8 cellular contexts compared by ENCODE assay signal in genomic region chr3:152443212-152444023, GRCh38.
DNase-seq lines count a peak whose midpoint lies in the region; ATAC-seq, FAIRE-seq and TF ChIP-seq lines count a peak whose summit lies in the region.

No MANE protein-coding gene starts in this region.

- ATAC-seq in GM18861 (IDR thresholded peaks at IDR 0.05; ENCODE audit: unreplicated experiment) = peak; percentile 42
- ATAC-seq in central memory CD8-positive, alpha-beta T cell (replicated peaks; ENCODE audit: extremely low read depth, poor library complexity, severe bottlenecking) = peak; percentile 54
- ATAC-seq in pancreas = peak in 3 of 4 donors; percentile 34 to 43 (median 39)
- no peak for ATAC-seq in GM21381 (IDR thresholded peaks at IDR 0.05; ENCODE audit: unreplicated experiment)
- no peak for ATAC-seq in GM19395 (IDR thresholded peaks at IDR 0.05; ENCODE audit: unreplicated experiment)

- no peak overlapping the region for H3K4me3 ChIP-seq in pancreas

- in situ Hi-C loops in KBM-7 (cut with MboI; ENCODE audit: low pct_unique_long_range_greater_than_20kb, low sequenced_read_pairs) = loop anchor here (25.0 kb wide), 1 partner anchor 156 kb away; no protein-coding TSS in a partner anchor

- TF ChIP-seq CTCF in pancreas (IDR thresholded peaks at IDR 0.05) = no peak

- peak overlapping the region; percentile 14 for H3K4me3 Mint-ChIP-seq in central memory CD8-positive, alpha-beta T cell

- H3K9me3 ChIP-seq in pancreas = no peaks in the 10 kb centered on the region

- FAIRE-seq in pancreas (lab: Jason Lieb, UNC) = no peak

- no peak overlapping the region for H3K27ac ChIP-seq in pancreas

- peak; percentile 27 for DNase-seq in KBM-7
- DNase-seq in central memory CD8-positive, alpha-beta T cell (ENCODE audit: low spot score in 2 of 2) = no peak
- no peak for DNase-seq in pancreas
- no peak for DNase-seq in SKM-1 (lab: John Stamatoyannopoulos, UW; ENCODE audit: unreplicated experiment)
- no peak for DNase-seq in amygdala (lab: John Stamatoyannopoulos, UW)

- peak overlapping the region; percentile 78 for H3K27ac Mint-ChIP-seq in central memory CD8-positive, alpha-beta T cell (ENCODE audit: low read depth)

- H3K9me3 Mint-ChIP-seq in central memory CD8-positive, alpha-beta T cell = no peaks in the 10 kb centered on the region

- WGBS in pancreas, 2 donors = 69 to 76% methylated on average over 3 of the region's 3 CpGs

- peaks cover 48% of the 10 kb centered on the region for H3K36me3 Mint-ChIP-seq in central memory CD8-positive, alpha-beta T cell (ENCODE audit: insufficient read depth)

- H3K36me3 ChIP-seq in pancreas = peaks cover 0 to 8% (median 0%) of the 10 kb centered on the region in 3 donors

- intact Hi-C loops in pancreas (cut with DNase I) = loop anchor here in 1 of 3 donors (10.0 kb wide), 1 partner anchor 369 kb away; no protein-coding TSS in a partner anchor

- no peaks in the 10 kb centered on the region for H3K27me3 ChIP-seq in pancreas

- peaks cover 69% of the 10 kb centered on the region for H3K4me1 Mint-ChIP-seq in central memory CD8-positive, alpha-beta T cell

- no peaks in the 10 kb centered on the region for H3K27me3 Mint-ChIP-seq in central memory CD8-positive, alpha-beta T cell

- peaks cover 0 to 13% (median 0%) of the 10 kb centered on the region in 3 donors for H3K4me1 ChIP-seq in pancreas

Comparison
In these comparisons a context has a peak if more than half of its experiments do, and no peak if none do; other contexts are left out.
1. ATAC-seq: peak in GM18861 (single experiment), central memory CD8-positive, alpha-beta T cell (single experiment) and pancreas (3 of 4); none in GM21381 (single experiment) and GM19395 (single experiment).